29 cellular contexts compared by ENCODE assay signal in genomic region chr20:36193937-36194712, GRCh38.
"Had no signal": no experiment of that assay in that cellular context is flagged by ENCODE, and none has a peak within 500 bp of the region (broad histone marks: within the 10 kb centered on the region; RNA-seq: fewer than 3 reads in every experiment).

No MANE protein-coding gene starts in this region.

- H3K9me3 ChIP-seq: left lung, lower lobe of right lung, neutrophil, psoas muscle, stomach, testis, thyroid gland, transverse colon, upper lobe of left lung, vagina had no signal

- H3K27ac Mint-ChIP-seq: mesothelial cell of epicardium, naive B cell, natural killer cell, nephron progenitor cell, neural progenitor cell had no signal

- H3K4me2 ChIP-seq: neural progenitor cell had no signal

- H3K9ac ChIP-seq: neural progenitor cell, parathyroid adenoma had no signal

- H2AFZ ChIP-seq: neural progenitor cell, parathyroid adenoma had no signal

- H3K27me3 ChIP-seq: left lung, neural progenitor cell, stomach, testis, thyroid gland, transverse colon, upper lobe of left lung, vagina had no signal

- H3K36me3 Mint-ChIP-seq: naive B cell, natural killer cell had no signal

- H3K4me1 ChIP-seq: left lung, lower lobe of right lung, neural progenitor cell, parathyroid adenoma, psoas muscle, stomach, thyroid gland, transverse colon, upper lobe of left lung, vagina had no signal

- DNase-seq: hippocampal formation; left colon; left lung; lower lobe of right lung; mammary epithelial cell; mesendoderm; naive B cell; natural killer cell; nephron progenitor cell; occipital lobe; psoas muscle; stimulated activated CD4-positive, alpha-beta T cell treated with anti-CD3 and anti-CD28 coated beads, Interleukin-12 subunit alpha, Interleukin-12 subunit beta, amount 100 ng/mL, for 4 hours; stimulated activated CD4-positive, alpha-beta T cell treated with anti-CD3 and anti-CD28 coated beads, Interleukin-15, amount 100 ng/mL, for 24 hours; stimulated activated CD4-positive, alpha-beta T cell treated with anti-CD3 and anti-CD28 coated beads, Interleukin-2, amount 100 ng/mL, for 24 hours; stimulated activated CD4-positive, alpha-beta T cell treated with anti-CD3 and anti-CD28 coated beads, Interleukin-4, amount 100 ng/mL, for 1 hour; stimulated activated naive CD4-positive, alpha-beta T cell treated with Interleukin-2 at 50 U/mL for 16 hours; stomach; testis; thyroid gland; transverse colon; upper lobe of left lung had no signal

- H3K9me3 Mint-ChIP-seq: mesothelial cell of epicardium, natural killer cell, nephron progenitor cell, neural progenitor cell had no signal

- H3K79me2 ChIP-seq: parathyroid adenoma had no signal

- H3K4me1 Mint-ChIP-seq: mesothelial cell of epicardium, naive B cell, natural killer cell, nephron progenitor cell, neural progenitor cell had no signal

- H3K36me3 ChIP-seq: neural progenitor cell, neutrophil had no signal

- FAIRE-seq: keratinocyte had no signal

- H3K4me3 ChIP-seq: left lung, lower lobe of right lung, neural progenitor cell, psoas muscle, skin epidermis, stomach, testis, thyroid gland, transverse colon, upper lobe of left lung, vagina had no signal

- H3K4me3 Mint-ChIP-seq: mesothelial cell of epicardium, naive B cell, natural killer cell, nephron progenitor cell, neural progenitor cell had no signal

- H3K27ac ChIP-seq: left lung, lower lobe of right lung, neural progenitor cell, neutrophil, parathyroid adenoma, psoas muscle, skin epidermis, stomach, testis, thyroid gland, transverse colon, upper lobe of left lung, vagina had no signal

- ATAC-seq: left colon, left lung, lower lobe of right lung, natural killer cell, psoas muscle, sciatic nerve had no signal
